8 cellular contexts compared by ENCODE assay signal in the genomic region with DNA sequence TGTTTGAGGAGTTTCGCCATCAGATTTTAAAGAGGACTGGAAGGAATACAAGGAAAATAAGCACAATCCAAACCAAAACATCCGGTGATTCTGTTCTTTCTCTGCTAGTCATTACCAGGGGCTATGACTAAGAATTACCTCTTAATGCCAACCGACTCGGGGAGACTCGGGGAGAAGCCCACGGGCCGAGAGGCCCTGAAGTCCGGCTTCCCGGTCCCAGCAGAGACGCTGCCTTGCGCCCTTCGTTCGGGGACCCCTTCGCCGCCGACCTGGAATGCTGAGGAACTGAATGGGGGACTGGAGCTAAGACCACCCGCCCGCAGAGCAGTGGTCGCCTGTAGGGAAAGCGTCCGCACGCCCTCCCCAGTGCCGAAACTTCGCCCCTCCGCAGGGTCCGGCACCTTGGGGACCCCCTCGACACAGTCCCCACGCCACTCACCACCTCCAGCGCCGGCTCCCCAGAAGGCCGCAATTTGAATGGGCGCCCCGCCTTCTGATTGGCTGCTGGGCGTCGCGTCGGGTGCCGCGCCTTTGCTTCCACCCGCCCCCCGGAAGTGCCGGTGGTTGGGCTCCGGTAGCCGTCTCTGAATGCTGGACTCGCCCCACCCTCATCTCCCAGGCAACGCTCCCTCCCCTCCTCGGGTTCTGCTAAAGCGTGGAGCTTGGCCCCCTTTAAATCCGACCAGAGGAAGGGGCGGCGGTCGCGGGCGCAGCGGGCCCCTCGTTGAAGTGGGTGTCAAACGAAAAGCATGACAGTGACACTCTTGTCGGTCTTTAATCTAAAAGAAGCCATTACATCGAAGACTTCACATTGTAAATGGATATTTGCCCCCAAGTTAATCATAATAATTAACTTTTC.
DNase-seq lines count a peak whose midpoint lies in the region; ATAC-seq and TF ChIP-seq lines count a peak whose summit lies in the region.

A gene with protein sequence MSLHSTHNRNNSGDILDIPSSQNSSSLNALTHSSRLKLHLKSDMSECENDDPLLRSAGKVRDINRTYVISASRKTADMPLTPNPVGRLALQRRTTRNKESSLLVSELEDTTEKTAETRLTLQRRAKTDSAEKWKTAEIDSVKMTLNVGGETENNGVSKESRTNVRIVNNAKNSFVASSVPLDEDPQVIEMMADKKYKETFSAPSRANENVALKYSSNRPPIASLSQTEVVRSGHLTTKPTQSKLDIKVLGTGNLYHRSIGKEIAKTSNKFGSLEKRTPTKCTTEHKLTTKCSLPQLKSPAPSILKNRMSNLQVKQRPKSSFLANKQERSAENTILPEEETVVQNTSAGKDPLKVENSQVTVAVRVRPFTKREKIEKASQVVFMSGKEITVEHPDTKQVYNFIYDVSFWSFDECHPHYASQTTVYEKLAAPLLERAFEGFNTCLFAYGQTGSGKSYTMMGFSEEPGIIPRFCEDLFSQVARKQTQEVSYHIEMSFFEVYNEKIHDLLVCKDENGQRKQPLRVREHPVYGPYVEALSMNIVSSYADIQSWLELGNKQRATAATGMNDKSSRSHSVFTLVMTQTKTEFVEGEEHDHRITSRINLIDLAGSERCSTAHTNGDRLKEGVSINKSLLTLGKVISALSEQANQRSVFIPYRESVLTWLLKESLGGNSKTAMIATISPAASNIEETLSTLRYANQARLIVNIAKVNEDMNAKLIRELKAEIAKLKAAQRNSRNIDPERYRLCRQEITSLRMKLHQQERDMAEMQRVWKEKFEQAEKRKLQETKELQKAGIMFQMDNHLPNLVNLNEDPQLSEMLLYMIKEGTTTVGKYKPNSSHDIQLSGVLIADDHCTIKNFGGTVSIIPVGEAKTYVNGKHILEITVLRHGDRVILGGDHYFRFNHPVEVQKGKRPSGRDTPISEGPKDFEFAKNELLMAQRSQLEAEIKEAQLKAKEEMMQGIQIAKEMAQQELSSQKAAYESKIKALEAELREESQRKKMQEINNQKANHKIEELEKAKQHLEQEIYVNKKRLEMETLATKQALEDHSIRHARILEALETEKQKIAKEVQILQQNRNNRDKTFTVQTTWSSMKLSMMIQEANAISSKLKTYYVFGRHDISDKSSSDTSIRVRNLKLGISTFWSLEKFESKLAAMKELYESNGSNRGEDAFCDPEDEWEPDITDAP (N-terminal part only) (minus strand): TSS at position 479 of the 859 bp plus-strand sequence. CDS start 2,028 bp downstream, outside the sequence.

- TF ChIP-seq POLR2A in GM18951 (IDR thresholded peaks at IDR 0.05; ENCODE audit: extremely low read depth, insufficient read depth, insufficient read length): peak; percentile 74

- TF ChIP-seq CTCF in WERI-Rb-1 (IDR thresholded peaks at IDR 0.05; ENCODE audit: low read depth, low read length) (no peak), cardiac fibroblast (IDR thresholded peaks at IDR 0.05; ENCODE audit: low read depth, low read length) (no peak)

- H3K36me3 ChIP-seq in WERI-Rb-1: peaks cover 34% of the 10 kb centered on the region

- peak; percentile 96 for ATAC-seq in HG03175 (IDR thresholded peaks at IDR 0.05; ENCODE audit: unreplicated experiment)

- in situ Hi-C loops in GM18951 (cut with MboI; ENCODE audit: low sequenced_read_pairs, unreplicated experiment): no loop called here

- DNase-seq in AG08396 (ENCODE audit: low spot score): peak; percentile 96
- DNase-seq in NCI-H2227 treated with DMSO at 0.1 percent for 48 hours (lab: John Stamatoyannopoulos, UW): peak; percentile 94
- DNase-seq in WERI-Rb-1: peak; percentile 100
- peak; percentile 90 to 92 for DNase-seq in cardiac fibroblast (ENCODE audit: low read depth in 2 of 2)
- DNase-seq in iris pigment epithelial cell (ENCODE audit: low read depth): peak; percentile 91
- DNase-seq in stimulated activated CD4-positive, alpha-beta T cell treated with anti-CD3 and anti-CD28 coated beads, Interleukin-12 subunit alpha, Interleukin-12 subunit beta, amount 100 ng/mL, for 48 hours (ENCODE audit: low read depth in 2 of 3, low spot score in 1 of 3): peak; percentile 80 to 89 (median 83)

- no peaks in the 10 kb centered on the region for H3K27me3 ChIP-seq in WERI-Rb-1 (ENCODE audit: insufficient read depth, low read depth, severe bottlenecking)

- H3K27ac ChIP-seq in WERI-Rb-1: peak within 1 kb of the TSS; percentile 84

- H3K4me3 ChIP-seq in WERI-Rb-1 (ENCODE audit: low read depth, low read length) (peak within 1 kb of the TSS; percentile 80), cardiac fibroblast (replicated peaks in 1 of 2; ENCODE audit: low read depth in 2 of 2, low read length in 2 of 2) (peak within 1 kb of the TSS; percentile 88 to 96)

- H3K9me3 ChIP-seq in WERI-Rb-1 (ENCODE audit: severe bottlenecking): no peaks in the 10 kb centered on the region

Comparison
In these comparisons a context has a peak if more than half of its experiments do, and no peak if none do; other contexts are left out.
1. Peak in every context shown above with its lines: DNase-seq, ATAC-seq, H3K4me3 ChIP-seq and H3K27ac ChIP-seq.